In genomic region chr15:23039151-23039916, GRCh38 we compare ENCODE assay signal across 1 cellular context.
TF ChIP-seq lines count a peak whose summit lies in the region.

Gene TUBGCP5 (minus strand): TSS chr15:23039569. CDS start chr15:23039543, 26 bp downstream.

TF ChIP-seq in H1, 55 proteins besides CTCF, POLR2A, EP300 and RAD21:
- TF ChIP-seq, protein P1, sequence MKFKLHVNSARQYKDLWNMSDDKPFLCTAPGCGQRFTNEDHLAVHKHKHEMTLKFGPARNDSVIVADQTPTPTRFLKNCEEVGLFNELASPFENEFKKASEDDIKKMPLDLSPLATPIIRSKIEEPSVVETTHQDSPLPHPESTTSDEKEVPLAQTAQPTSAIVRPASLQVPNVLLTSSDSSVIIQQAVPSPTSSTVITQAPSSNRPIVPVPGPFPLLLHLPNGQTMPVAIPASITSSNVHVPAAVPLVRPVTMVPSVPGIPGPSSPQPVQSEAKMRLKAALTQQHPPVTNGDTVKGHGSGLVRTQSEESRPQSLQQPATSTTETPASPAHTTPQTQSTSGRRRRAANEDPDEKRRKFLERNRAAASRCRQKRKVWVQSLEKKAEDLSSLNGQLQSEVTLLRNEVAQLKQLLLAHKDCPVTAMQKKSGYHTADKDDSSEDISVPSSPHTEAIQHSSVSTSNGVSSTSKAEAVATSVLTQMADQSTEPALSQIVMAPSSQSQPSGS (IDR thresholded peaks at IDR 0.05; ENCODE audit: low read length), result peak; percentile 54; the same call in 1 of the 2 replicates
- TF ChIP-seq TAF1 (IDR thresholded peaks at IDR 0.05; ENCODE audit: low read depth, low read length) (peak; percentile 92), RXRA (IDR thresholded peaks at IDR 0.05; ENCODE audit: insufficient read depth, low read depth, low read length) (no peak), CHD2 (IDR thresholded peaks at IDR 0.05; ENCODE audit: low read length) (peak; percentile 100), SIN3A (conservative IDR thresholded peaks at IDR 0.05 in 1 of 2, IDR thresholded peaks at IDR 0.05 in 1 of 2; ENCODE audit: low read depth in 1 of 2, low read length in 2 of 2) (peak; percentile 56 to 64; a peak in 1 of 4 replicates), RBBP5 (IDR thresholded peaks at IDR 0.05; ENCODE audit: borderline replicate concordance, low read depth, low read length) (peak; percentile 94), NRF1 (IDR thresholded peaks at IDR 0.05; ENCODE audit: low read depth, low read length) (no peak), HDAC2 (IDR thresholded peaks at IDR 0.05; ENCODE audit: borderline replicate concordance in 1 of 2, low read depth in 2 of 2, low read length in 2 of 2) (peak; percentile 75 to 80; a peak in 1 of 4 replicates), YY1 (IDR thresholded peaks at IDR 0.05; ENCODE audit: low read depth, low read length) (peak; percentile 84; the same call in 1 of the 2 replicates), SP4 (IDR thresholded peaks at IDR 0.05; ENCODE audit: low read length) (no peak), POLR2AphosphoS5 (IDR thresholded peaks at IDR 0.05; ENCODE audit: low read depth, low read length) (peak; percentile 94), ASH2L (IDR thresholded peaks at IDR 0.05; ENCODE audit: low read length) (peak; percentile 37), SP2 (IDR thresholded peaks at IDR 0.05; ENCODE audit: low read length) (no peak), BACH1 (IDR thresholded peaks at IDR 0.05; ENCODE audit: low read length) (peak; percentile 59), BRCA1 (IDR thresholded peaks at IDR 0.05; ENCODE audit: low read depth, low read length) (peak; percentile 99), PHF8 (conservative IDR thresholded peaks at IDR 0.05; ENCODE audit: low read depth, low read length) (peak; percentile 90), MAX (IDR thresholded peaks at IDR 0.05) (0 out of 2 replicates have a peak, but pooled peaks have one; percentile 22), RFX5 (IDR thresholded peaks at IDR 0.05; ENCODE audit: borderline replicate concordance, low read depth, low read length) (no peak), KDM4A (IDR thresholded peaks at IDR 0.05; ENCODE audit: low read depth, low read length, severe bottlenecking) (peak; percentile 97), TAF7 (optimal IDR thresholded peaks at IDR 0.05; ENCODE audit: borderline replicate concordance, low read depth, low read length) (peak; percentile 80), SIX5 (IDR thresholded peaks at IDR 0.05; ENCODE audit: low read depth, low read length) (no peak), CREB1 (IDR thresholded peaks at IDR 0.05) (peak; percentile 27; the same call in 1 of the 2 replicates), TBP (IDR thresholded peaks at IDR 0.05; ENCODE audit: low read depth, low read length) (peak; percentile 83)
- TF ChIP-seq, protein P2, sequence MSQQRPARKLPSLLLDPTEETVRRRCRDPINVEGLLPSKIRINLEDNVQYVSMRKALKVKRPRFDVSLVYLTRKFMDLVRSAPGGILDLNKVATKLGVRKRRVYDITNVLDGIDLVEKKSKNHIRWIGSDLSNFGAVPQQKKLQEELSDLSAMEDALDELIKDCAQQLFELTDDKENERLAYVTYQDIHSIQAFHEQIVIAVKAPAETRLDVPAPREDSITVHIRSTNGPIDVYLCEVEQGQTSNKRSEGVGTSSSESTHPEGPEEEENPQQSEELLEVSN (IDR thresholded peaks at IDR 0.05), result no peak; the same call in 1 of the 2 replicates
